ENCODE assay signal across 24 cellular contexts in the genomic region with DNA sequence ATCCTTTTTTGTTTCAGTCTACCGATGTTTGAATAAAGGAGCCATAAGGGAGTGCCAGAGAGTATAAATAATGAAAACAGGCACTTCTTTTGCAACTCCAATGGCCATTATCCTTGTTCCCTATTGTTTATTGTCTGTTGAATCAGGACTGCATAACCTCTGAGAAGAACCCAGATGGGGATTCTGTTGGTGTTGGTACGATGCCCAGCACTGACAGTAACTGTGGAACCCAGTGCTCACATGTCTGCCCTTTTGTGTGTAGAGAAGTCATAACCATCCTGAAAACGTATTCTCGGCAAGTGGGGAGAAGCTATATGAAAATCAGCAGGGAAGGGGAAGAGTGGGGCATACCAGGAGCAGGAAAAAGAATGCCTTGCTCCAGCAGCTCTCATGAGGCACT.
A peak's percentile ranks its signal among the peaks of the same experiment; 100 is the strongest.
DNase-seq lines count a peak whose midpoint lies in the region; ATAC-seq, FAIRE-seq and TF ChIP-seq lines count a peak whose summit lies in the region.
"Had no signal": no experiment of that assay in that cellular context is flagged by ENCODE, and none has a peak within 500 bp of the region (broad histone marks: within the 10 kb centered on the region; RNA-seq: fewer than 3 reads in every experiment).

No MANE protein-coding gene starts in this region.

- H3K27me3 ChIP-seq in mammary epithelial cell (ENCODE audit: insufficient read depth, low read length), result no peaks in the 10 kb centered on the region
- H3K27me3 ChIP-seq in prostate gland (replicated peaks; ENCODE audit: insufficient read depth), result no peaks in the 10 kb centered on the region
- no peaks in the 10 kb centered on the region for H3K27me3 ChIP-seq in neuronal stem cell (ENCODE audit: control insufficient read depth in 3 of 3, insufficient read depth in 3 of 3, low read depth in 1 of 3, low read length in 3 of 3)
- H3K27me3 ChIP-seq: dorsolateral prefrontal cortex, transverse colon had no signal

- no peak overlapping the region for H4K8ac ChIP-seq in neuronal stem cell (ENCODE audit: low read depth, low read length)

- in situ Hi-C loops in mammary epithelial cell (cut with MboI; ENCODE audit: low sequenced_read_pairs in 2 of 2), result no loop called here

- no peak overlapping the region for H2BK12ac ChIP-seq in neuronal stem cell (ENCODE audit: low read length)

- no peak for TF ChIP-seq POLR2A in prostate gland (IDR thresholded peaks at IDR 0.05)

- no peak overlapping the region for H3K4ac ChIP-seq in neuronal stem cell (ENCODE audit: low read length)

- H3K27ac ChIP-seq in mammary epithelial cell (ENCODE audit: insufficient read depth, low read depth, low read length) (no peak overlapping the region), prostate gland (no peak overlapping the region), neuronal stem cell (replicated peaks; ENCODE audit: low read length) (no peak overlapping the region)
- H3K27ac ChIP-seq: A549, C4-2B, GM23248, transverse colon had no signal

- ATAC-seq in HG03139 (IDR thresholded peaks at IDR 0.05; ENCODE audit: unreplicated experiment) (no peak), left cardiac atrium (no peak)
- ATAC-seq: A549, left colon, Panc1, T-cell had no signal

- CTCF ChIA-PET in mammary epithelial cell (lab: Charles Lee; ENCODE audit: low non-redundant PET), result no interaction called here

- DNase-seq in AG10803 (ENCODE audit: low read depth), result peak; percentile 20
- DNase-seq in mammary epithelial cell, result no peak
- peak in 1 of 2 donors; percentile 4 for DNase-seq in frontal cortex (ENCODE audit: low spot score in 2 of 2)
- peak; percentile 38 for DNase-seq in prostate gland (ENCODE audit: low spot score)
- DNase-seq in neuronal stem cell (ENCODE audit: low spot score), result no peak
- no peak for DNase-seq in left cardiac atrium
- DNase-seq in T-helper 1 cell, result no peak
- DNase-seq: activated naive CD4-positive, alpha-beta T cell treated with anti-CD3 and anti-CD28 coated beads for 36 hours; activated T-cell treated with anti-CD3 and anti-CD28 coated beads, Interleukin-2, amount 50 U/mL, for 48 hours; amniotic stem cell; glutamatergic neuron; GM23248; left colon; NCI-H1417; NCI-H2107; NCI-H510A treated with DMSO at 0.1 percent for 48 hours; T-cell; transverse colon had no signal

- H2BK5ac ChIP-seq in neuronal stem cell (ENCODE audit: low read length), result no peak overlapping the region

- H3K18ac ChIP-seq in neuronal stem cell (ENCODE audit: low read length), result no peak overlapping the region

- peak; percentile 24 for FAIRE-seq in frontal cortex (lab: Jason Lieb, UNC)
- FAIRE-seq: A549, TTC549 had no signal

- intact Hi-C loops in mammary epithelial cell (cut with micrococcal nuclease), result loop anchor here (5.0 kb wide), 1 partner anchor 297 kb away; no protein-coding TSS in a partner anchor
- intact Hi-C loops in prostate gland (cut with DNase I), result no loop called here
- intact Hi-C loops in left cardiac atrium (cut with DNase I), result no loop called here

- H4K91ac ChIP-seq in neuronal stem cell (ENCODE audit: low read depth, low read length, poor library complexity), result no peak overlapping the region

- H3K9me3 ChIP-seq in mammary epithelial cell (replicated peaks; ENCODE audit: insufficient read depth, low read length) (no peaks in the 10 kb centered on the region), prostate gland (no peaks in the 10 kb centered on the region), neuronal stem cell (replicated peaks in 1 of 2; ENCODE audit: control insufficient read depth in 2 of 2, insufficient read depth in 1 of 2, low read depth in 1 of 2, low read length in 2 of 2) (no peaks in the 10 kb centered on the region)
- H3K9me3 ChIP-seq: A549, transverse colon had no signal

- H2AK5ac ChIP-seq in neuronal stem cell (ENCODE audit: low read depth, low read length), result no peak overlapping the region

- H3K36me3 ChIP-seq in mammary epithelial cell (ENCODE audit: insufficient read depth, low read length) (no peaks in the 10 kb centered on the region), prostate gland (no peaks in the 10 kb centered on the region), neuronal stem cell (replicated peaks in 1 of 2; ENCODE audit: control insufficient read depth in 2 of 2, insufficient read depth in 2 of 2, low read length in 2 of 2) (no peaks in the 10 kb centered on the region)
- H3K36me3 ChIP-seq: transverse colon had no signal

- no peaks in the 10 kb centered on the region for H4K20me1 ChIP-seq in mammary epithelial cell (ENCODE audit: insufficient read depth, low read length)

- H3K14ac ChIP-seq in neuronal stem cell (ENCODE audit: low read length), result no peak overlapping the region

- H2BK120ac ChIP-seq in neuronal stem cell (ENCODE audit: low read depth, low read length), result no peak overlapping the region

- H3K4me2 ChIP-seq in mammary epithelial cell (ENCODE audit: insufficient read depth, low read depth, low read length) (no peak overlapping the region), neuronal stem cell (ENCODE audit: insufficient read depth, low read length, poor library complexity, severe bottlenecking) (no peak overlapping the region)
- H3K4me2 ChIP-seq: A549 had no signal

- H3K23ac ChIP-seq in neuronal stem cell (ENCODE audit: low read depth, low read length, poor library complexity), result no peak overlapping the region

- H2AFZ ChIP-seq in mammary epithelial cell (ENCODE audit: low read depth, low read length) (peak overlapping the region; percentile 20), neuronal stem cell (ENCODE audit: low read length) (no peak overlapping the region)
- H2AFZ ChIP-seq: GM23248 had no signal

- no TSS peak for BruUV-seq in mammary epithelial cell (replicated peaks; lab: Mats Ljungman, UMichigan)

- H3K79me2 ChIP-seq in mammary epithelial cell (ENCODE audit: insufficient read depth, low read length), result no peaks in the 10 kb centered on the region

- H3K9ac ChIP-seq in mammary epithelial cell (ENCODE audit: insufficient read depth, low read length), result no peak overlapping the region
- no peak overlapping the region for H3K9ac ChIP-seq in neuronal stem cell (ENCODE audit: low read depth, low read length, poor library complexity)
- H3K9ac ChIP-seq: GM23248 had no signal

- TF ChIP-seq CTCF in AG10803 (conservative IDR thresholded peaks at IDR 0.05; ENCODE audit: low read length) (no peak), mammary epithelial cell (conservative IDR thresholded peaks at IDR 0.05 in 1 of 2, IDR thresholded peaks at IDR 0.05 in 1 of 2; ENCODE audit: extremely low read depth in 1 of 2, insufficient read depth in 1 of 2, low read depth in 1 of 2, low read length in 2 of 2) (no peak), prostate gland (IDR thresholded peaks at IDR 0.05) (no peak)

- no peak overlapping the region for H2BK15ac ChIP-seq in neuronal stem cell (ENCODE audit: low read length)

- H3K79me1 ChIP-seq in neuronal stem cell (ENCODE audit: low read depth, low read length), result no peaks in the 10 kb centered on the region

- no peak overlapping the region for H3K4me3 ChIP-seq in AG10803 (ENCODE audit: low read length)
- no peak overlapping the region for H3K4me3 ChIP-seq in mammary epithelial cell (replicated peaks in 1 of 3; ENCODE audit: insufficient read depth in 1 of 3, low read depth in 2 of 3, low read length in 3 of 3)
- H3K4me3 ChIP-seq in prostate gland, result no peak overlapping the region
- H3K4me3 ChIP-seq in neuronal stem cell (ENCODE audit: low read length in 2 of 2), result no peak overlapping the region
- H3K4me3 ChIP-seq: A549, dorsolateral prefrontal cortex, GM23248, transverse colon had no signal

- 84% methylated on average over 4 of the region's 4 CpGs for WGBS in mammary epithelial cell (ENCODE audit: low coverage, missing lambda C conversion rate)
- 37% methylated on average over 4 of the region's 4 CpGs for WGBS in prostate gland
- no CpG with 5 or more reads among the region's 4 CpGs for WGBS in neuronal stem cell (ENCODE audit: extremely low coverage in 2 of 2, insufficient read length in 2 of 2, insufficient replicate concordance in 1 of 2), 2 donors

- H3K4me1 ChIP-seq in mammary epithelial cell (ENCODE audit: insufficient read depth, low read length), result peaks cover 17% of the 10 kb centered on the region
- no peaks in the 10 kb centered on the region for H3K4me1 ChIP-seq in prostate gland (replicated peaks)
- no peaks in the 10 kb centered on the region for H3K4me1 ChIP-seq in neuronal stem cell (ENCODE audit: control insufficient read depth in 2 of 2, insufficient read depth in 1 of 2, low read depth in 1 of 2, low read length in 2 of 2)
- H3K4me1 ChIP-seq: A549, transverse colon had no signal

- dilution Hi-C loops in mammary epithelial cell (cut with HindIII; ENCODE audit: low sequenced_read_pairs), result no loop called here

Comparison
In these comparisons a context has a peak if more than half of its experiments do, and no peak if none do; other contexts are left out.
1. DNase-seq: peak in AG10803 (single experiment) and prostate gland (single experiment); none in mammary epithelial cell (single experiment), neuronal stem cell (single experiment), left cardiac atrium (single experiment) and T-helper 1 cell (0 of 5).